ENCODE assay signal across 12 cellular contexts in genomic region chr2:20091305-20091991, GRCh38. TPM values are rescaled to one million over a fixed set of nuclear protein-coding genes. Genes with fewer than 3 reads are reported as not detected.
DNase-seq lines count a peak whose midpoint lies in the region; ATAC-seq and TF ChIP-seq lines count a peak whose summit lies in the region.
"Had no signal": no experiment of that assay in that cellular context is flagged by ENCODE, and none has a peak within 500 bp of the region (broad histone marks: within the 10 kb centered on the region; RNA-seq: fewer than 3 reads in every experiment).

No MANE protein-coding gene starts in this region.

- peaks cover 8% of the 10 kb centered on the region for H3K4me1 ChIP-seq in rectal smooth muscle tissue (ENCODE audit: control insufficient read depth, insufficient read depth, low read length)
- H3K4me1 ChIP-seq: adrenal gland had no signal

- H3K36me3 Mint-ChIP-seq in WTC11 (no peaks in the 10 kb centered on the region), glutamatergic neuron (ENCODE audit: unreplicated experiment) (no peaks in the 10 kb centered on the region)
- H3K36me3 Mint-ChIP-seq: memory B cell; stimulated activated effector memory CD8-positive, alpha-beta T cell treated with anti-CD3 and anti-CD28 coated beads, Interleukin-12 subunit alpha, Interleukin-12 subunit beta, amount 100 ng/mL, for 72 hours had no signal

- no peak overlapping the region for H3K4me3 ChIP-seq in rectal smooth muscle tissue (ENCODE audit: low read length)
- H3K4me3 ChIP-seq: adrenal gland had no signal

- DNase-seq in G401 (ENCODE audit: low spot score) (peak; percentile 11), WTC11 (ENCODE audit: low spot score) (no peak), glutamatergic neuron (no peak), activated gamma-delta T cell (lab: John Stamatoyannopoulos, UW) (no peak), NK-92 (lab: John Stamatoyannopoulos, UW; ENCODE audit: unreplicated experiment) (no peak)
- no peak for DNase-seq in activated CD4-positive, alpha-beta T cell treated with anti-CD3 and anti-CD28 coated beads, Interleukin-2, amount 50 U/mL, for 4 hours
- DNase-seq: T-helper 1 cell had no signal

- in situ Hi-C loops in G401 (cut with HindIII; ENCODE audit: low sequenced_read_pairs), result no loop called here

- no peak overlapping the region for H3K27ac Mint-ChIP-seq in WTC11
- H3K27ac Mint-ChIP-seq in glutamatergic neuron (ENCODE audit: unreplicated experiment), result peak overlapping the region; percentile 65
- H3K27ac Mint-ChIP-seq: memory B cell; stimulated activated effector memory CD8-positive, alpha-beta T cell treated with anti-CD3 and anti-CD28 coated beads, Interleukin-12 subunit alpha, Interleukin-12 subunit beta, amount 100 ng/mL, for 72 hours had no signal

- H3K9me3 Mint-ChIP-seq in WTC11 (0 out of 2 replicates have a peak, but pooled peaks cover 5% of the 10 kb centered on the region), glutamatergic neuron (ENCODE audit: unreplicated experiment) (peaks cover 4% of the 10 kb centered on the region)
- H3K9me3 Mint-ChIP-seq: stimulated activated effector memory CD8-positive, alpha-beta T cell treated with anti-CD3 and anti-CD28 coated beads, Interleukin-12 subunit alpha, Interleukin-12 subunit beta, amount 100 ng/mL, for 72 hours had no signal

- peak overlapping the region; percentile 41 for H3K27ac ChIP-seq in rectal smooth muscle tissue (ENCODE audit: low read depth, low read length)

- CTCF ChIA-PET in WTC11 (lab: Charles Lee), result interaction anchor here (1.1 to 1.5 kb wide), 2 partner anchors 13 to 75 kb away, joined by 3 read pairs; no protein-coding TSS in a partner anchor

- H3K4me1 Mint-ChIP-seq in WTC11, result peaks cover 21% of the 10 kb centered on the region
- H3K4me1 Mint-ChIP-seq in glutamatergic neuron (ENCODE audit: low read depth, unreplicated experiment), result peaks cover 9% of the 10 kb centered on the region
- H3K4me1 Mint-ChIP-seq: memory B cell had no signal

- TF ChIP-seq CTCF in WTC11 (IDR thresholded peaks at IDR 0.05) (no peak), glutamatergic neuron (IDR thresholded peaks at IDR 0.05; ENCODE audit: partially characterized antibody, unreplicated experiment) (no peak)

- ATAC-seq in WTC11 (no peak), GM19351 (IDR thresholded peaks at IDR 0.05; ENCODE audit: unreplicated experiment) (no peak)
- ATAC-seq: stimulated activated effector memory CD8-positive, alpha-beta T cell treated with anti-CD3 and anti-CD28 coated beads, Interleukin-12 subunit alpha, Interleukin-12 subunit beta, amount 100 ng/mL, for 72 hours had no signal

- no peaks in the 10 kb centered on the region for H3K27me3 ChIP-seq in rectal smooth muscle tissue (ENCODE audit: control insufficient read depth, insufficient read depth, low read length)
- H3K27me3 ChIP-seq: adrenal gland had no signal

- H3K27me3 Mint-ChIP-seq in WTC11 (ENCODE audit: low read depth) (peaks cover 12% of the 10 kb centered on the region), glutamatergic neuron (ENCODE audit: unreplicated experiment) (peaks cover 1% of the 10 kb centered on the region)

- no peak overlapping the region for H3K4me3 Mint-ChIP-seq in WTC11
- H3K4me3 Mint-ChIP-seq in glutamatergic neuron (ENCODE audit: unreplicated experiment), result peak overlapping the region; percentile 61
- H3K4me3 Mint-ChIP-seq: memory B cell; stimulated activated effector memory CD8-positive, alpha-beta T cell treated with anti-CD3 and anti-CD28 coated beads, Interleukin-12 subunit alpha, Interleukin-12 subunit beta, amount 100 ng/mL, for 72 hours had no signal

- POLR2A ChIA-PET in WTC11 (lab: Charles Lee), result no interaction called here

- H3K9ac ChIP-seq in rectal smooth muscle tissue (ENCODE audit: low read length), result no peak overlapping the region

- H3K36me3 ChIP-seq in rectal smooth muscle tissue (ENCODE audit: control insufficient read depth, insufficient read depth, low read length), result no peaks in the 10 kb centered on the region
- H3K36me3 ChIP-seq: adrenal gland had no signal

TF ChIP-seq in WTC11, 78 proteins besides CTCF, POLR2A, EP300 and RAD21:
- TF ChIP-seq GABPB1 (CRISPR knock-in tag; IDR thresholded peaks at IDR 0.05) (peak; percentile 59), KAT7 (CRISPR knock-in tag; IDR thresholded peaks at IDR 0.05; ENCODE audit: borderline replicate concordance) (no peak)

RNA-seq across cellular contexts. Expression of gene LAPTM4A, which starts 40.0 kb away (rescaled TPM):
- 82.0 and 98.8 TPM in 2 replicates for total RNA-seq in G401 (2014; rRNA removed; shearing (Covaris generic))
- total RNA-seq in WTC11 (2021) (163 to 166 TPM (median 165 TPM) in 3 replicates), glutamatergic neuron (ENCODE audit: unreplicated experiment) (147 TPM)
